In genomic region chr9:125483697-125484096, GRCh38 we compare ENCODE assay signal across 3 cellular contexts.
TF ChIP-seq lines count a peak whose summit lies in the region.

No MANE protein-coding gene starts in this region.

TF ChIP-seq in HepG2, 621 proteins besides CTCF, POLR2A, EP300 and RAD21 (continues in another document):
- no peak for TF ChIP-seq BCL3 (CRISPR knock-in tag; IDR thresholded peaks at IDR 0.05)
- peak; percentile 55 for TF ChIP-seq CREB1 (IDR thresholded peaks at IDR 0.05)
- TF ChIP-seq CREB1 (CRISPR knock-in tag; IDR thresholded peaks at IDR 0.05), result no peak
- no peak for TF ChIP-seq ZNF569 (CRISPR knock-in tag; IDR thresholded peaks at IDR 0.05; ENCODE audit: borderline replicate concordance)
- no peak for TF ChIP-seq ZNF83 (CRISPR knock-in tag; IDR thresholded peaks at IDR 0.05; ENCODE audit: borderline replicate concordance)
- TF ChIP-seq ZNF891 (CRISPR knock-in tag; IDR thresholded peaks at IDR 0.05), result no peak
- no peak for TF ChIP-seq BRF2 (CRISPR knock-in tag; IDR thresholded peaks at IDR 0.05)
- no peak for TF ChIP-seq MTA1 (CRISPR knock-in tag; IDR thresholded peaks at IDR 0.05; ENCODE audit: borderline replicate concordance)
- 0 out of 4 replicates have a peak, but pooled peaks of 1 of the 2 experiments have one; percentile 4 for TF ChIP-seq MAFK (conservative IDR thresholded peaks at IDR 0.05 in 1 of 2, IDR thresholded peaks at IDR 0.05 in 1 of 2; ENCODE audit: low read length in 2 of 2)
- TF ChIP-seq ZNF850 (CRISPR knock-in tag; conservative IDR thresholded peaks at IDR 0.05), result no peak

TF ChIP-seq in K562, 482 proteins besides CTCF, POLR2A, EP300 and RAD21:
- TF ChIP-seq ZNF316 (IDR thresholded peaks at IDR 0.05), result 0 out of 2 replicates have a peak, but pooled peaks have one; percentile 3
- no peak for TF ChIP-seq SMC3 (conservative IDR thresholded peaks at IDR 0.05; ENCODE audit: insufficient read depth, low read depth, low read length)

TF ChIP-seq in GM23338, 12 proteins besides CTCF, POLR2A, EP300 and RAD21:
- TF ChIP-seq POLR2AphosphoS5 (IDR thresholded peaks at IDR 0.05; ENCODE audit: low read depth) (no peak), ZNF331 (CRISPR knock-in tag; IDR thresholded peaks at IDR 0.05; ENCODE audit: low read depth) (no peak), NANOG (IDR thresholded peaks at IDR 0.05; ENCODE audit: borderline replicate concordance) (no peak), STAT1 (IDR thresholded peaks at IDR 0.05; ENCODE audit: unreplicated experiment) (no peak)
TF ChIP-seq in GM23338: peak in this region for 0.
